15 cellular contexts compared by ENCODE assay signal in the genomic region with DNA sequence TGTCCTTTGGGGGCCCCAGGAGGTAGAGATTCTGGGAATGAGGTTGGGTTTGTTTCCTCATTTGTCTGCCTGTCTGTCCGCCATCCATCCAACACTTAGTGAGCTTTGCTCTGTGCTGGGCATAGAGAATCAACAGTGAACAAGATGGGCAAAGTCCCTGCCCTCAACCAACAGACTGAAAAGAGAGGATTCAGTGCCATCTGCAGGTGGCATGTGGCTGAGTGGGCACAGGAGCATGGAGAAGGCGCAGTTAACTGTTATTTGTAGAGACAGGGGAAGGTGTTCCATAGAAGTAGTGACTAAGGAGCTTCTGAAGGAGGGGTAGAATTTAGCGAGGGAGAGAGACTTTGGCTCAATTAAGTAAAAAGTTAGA. TPM values are rescaled to one million over a fixed set of nuclear protein-coding genes. Genes with fewer than 3 reads are reported as not detected.
DNase-seq lines count a peak whose midpoint lies in the region; ATAC-seq and TF ChIP-seq lines count a peak whose summit lies in the region.
"Had no signal": no experiment of that assay in that cellular context is flagged by ENCODE, and none has a peak within 500 bp of the region (broad histone marks: within the 10 kb centered on the region; RNA-seq: fewer than 3 reads in every experiment).

No MANE protein-coding gene starts in this region.

- H3K4me1 Mint-ChIP-seq in natural killer cell (peaks cover 64 to 80% of the 10 kb centered on the region in 2 donors), WTC11 (0 out of 2 replicates have a peak, but pooled peaks cover 3% of the 10 kb centered on the region), type B pancreatic cell (ENCODE audit: unreplicated experiment) (no peaks in the 10 kb centered on the region)
- peaks cover 57 to 65% of the 10 kb centered on the region in 2 donors for H3K4me1 Mint-ChIP-seq in natural killer cell treated with Interleukin-12 subunit alpha and Interleukin-12 subunit beta and Interleukin-15 and Interleukin-18, amount 100 ng/mL, for 72 hours (ENCODE audit: low read depth in 2 of 2)

- no peak overlapping the region for H3K4me3 ChIP-seq in left lung
- H3K4me3 ChIP-seq: colonic mucosa, ovary, SK-N-MC had no signal

- no peaks in the 10 kb centered on the region for H3K9me3 ChIP-seq in left lung
- H3K9me3 ChIP-seq: colonic mucosa, ovary had no signal

- no peaks in the 10 kb centered on the region for H3K27me3 Mint-ChIP-seq in natural killer cell (ENCODE audit: low read depth in 2 of 2)
- H3K27me3 Mint-ChIP-seq in natural killer cell treated with Interleukin-12 subunit alpha and Interleukin-12 subunit beta and Interleukin-15 and Interleukin-18, amount 100 ng/mL, for 72 hours = no peaks in the 10 kb centered on the region
- H3K27me3 Mint-ChIP-seq in WTC11 (ENCODE audit: low read depth) = no peaks in the 10 kb centered on the region
- H3K27me3 Mint-ChIP-seq in type B pancreatic cell = no peaks in the 10 kb centered on the region

- no peak for TF ChIP-seq CTCF in natural killer cell (IDR thresholded peaks at IDR 0.05)
- TF ChIP-seq CTCF in WTC11 (IDR thresholded peaks at IDR 0.05) = no peak
- TF ChIP-seq CTCF in left lung (IDR thresholded peaks at IDR 0.05) = no peak
- TF ChIP-seq CTCF in type B pancreatic cell (conservative IDR thresholded peaks at IDR 0.05) = no peak

- H3K27ac Mint-ChIP-seq in natural killer cell (peak overlapping the region; percentile 34 to 58), WTC11 (peak overlapping the region; percentile 72), type B pancreatic cell (no peak overlapping the region)
- peak overlapping the region in 1 of 2 donors; percentile 65 for H3K27ac Mint-ChIP-seq in natural killer cell treated with Interleukin-12 subunit alpha and Interleukin-12 subunit beta and Interleukin-15 and Interleukin-18, amount 100 ng/mL, for 72 hours

- CTCF ChIA-PET in WTC11 (lab: Charles Lee) = interaction anchor here (1.3 kb wide), 1 partner anchor 98 kb away, joined by 6 read pairs; no protein-coding TSS in a partner anchor

- POLR2A ChIA-PET in WTC11 (lab: Charles Lee) = no interaction called here

- H3K4me3 Mint-ChIP-seq in natural killer cell (no peak overlapping the region), WTC11 (no peak overlapping the region), type B pancreatic cell (no peak overlapping the region)
- no peak overlapping the region for H3K4me3 Mint-ChIP-seq in natural killer cell treated with Interleukin-12 subunit alpha and Interleukin-12 subunit beta and Interleukin-15 and Interleukin-18, amount 100 ng/mL, for 72 hours

- no peak overlapping the region for H3K27ac ChIP-seq in left lung
- H3K27ac ChIP-seq: colonic mucosa, epithelial cell of prostate, ovary, SK-N-MC had no signal

- H3K9me3 Mint-ChIP-seq in natural killer cell = no peaks in the 10 kb centered on the region
- no peaks in the 10 kb centered on the region for H3K9me3 Mint-ChIP-seq in natural killer cell treated with Interleukin-12 subunit alpha and Interleukin-12 subunit beta and Interleukin-15 and Interleukin-18, amount 100 ng/mL, for 72 hours
- H3K9me3 Mint-ChIP-seq in WTC11 = no peaks in the 10 kb centered on the region
- no peaks in the 10 kb centered on the region for H3K9me3 Mint-ChIP-seq in type B pancreatic cell

- intact Hi-C loops in natural killer cell (cut with micrococcal nuclease) = loop anchor here (10.0 kb wide), 1 partner anchor 94 kb away; no protein-coding TSS in a partner anchor
- intact Hi-C loops in left lung (cut with DNase I) = no loop called here

- H3K4me1 ChIP-seq in left lung = no peaks in the 10 kb centered on the region
- H3K4me1 ChIP-seq: colonic mucosa had no signal

- peaks cover 0 to 38% of the 10 kb centered on the region in 2 donors for H3K36me3 ChIP-seq in left lung
- H3K36me3 ChIP-seq: colonic mucosa, ovary had no signal

- H3K27me3 ChIP-seq in left lung = no peaks in the 10 kb centered on the region
- H3K27me3 ChIP-seq: colonic mucosa, ovary had no signal

- H3K36me3 Mint-ChIP-seq in natural killer cell = no peaks in the 10 kb centered on the region
- H3K36me3 Mint-ChIP-seq in natural killer cell treated with Interleukin-12 subunit alpha and Interleukin-12 subunit beta and Interleukin-15 and Interleukin-18, amount 100 ng/mL, for 72 hours = peaks cover 10% of the 10 kb centered on the region
- peaks cover 25% of the 10 kb centered on the region for H3K36me3 Mint-ChIP-seq in WTC11
- H3K36me3 Mint-ChIP-seq in type B pancreatic cell = peaks cover 13% of the 10 kb centered on the region

- no peak for ATAC-seq in natural killer cell
- ATAC-seq in natural killer cell treated with Interleukin-12 subunit alpha and Interleukin-12 subunit beta and Interleukin-15 and Interleukin-18, amount 100 ng/mL, for 72 hours = no peak
- ATAC-seq in WTC11 = no peak
- peak; percentile 19 for ATAC-seq in left lung
- no peak for ATAC-seq in activated CD4-positive, CD25-positive, alpha-beta regulatory T cell treated with anti-CD3 and anti-CD28 coated beads, Interleukin-2, amount 50 U/mL, for 24 hours
- ATAC-seq in GM18520 (IDR thresholded peaks at IDR 0.05; ENCODE audit: unreplicated experiment) = no peak

- no peak for DNase-seq in natural killer cell
- DNase-seq in natural killer cell treated with Interleukin-12 subunit alpha and Interleukin-12 subunit beta and Interleukin-15 and Interleukin-18, amount 100 ng/mL, for 72 hours (ENCODE audit: low spot score) = no peak
- no peak for DNase-seq in WTC11 (ENCODE audit: low spot score)
- DNase-seq in left lung = no peak
- no peak for DNase-seq in type B pancreatic cell (ENCODE audit: extremely low spot score, unreplicated experiment)
- no peak for DNase-seq in activated effector memory CD4-positive, alpha-beta T cell treated with anti-CD3 and anti-CD28 coated beads, Interleukin-2, amount 50 U/mL, for 16 hours
- DNase-seq: colonic mucosa, KG1, NCI-H1105 treated with DMSO at 0.1 percent for 48 hours, NCI-H2227 treated with DMSO at 0.1 percent for 48 hours, ovary had no signal

TF ChIP-seq in WTC11, 78 proteins besides CTCF, POLR2A, EP300 and RAD21 (continues in another document):
- TF ChIP-seq NFYB (CRISPR knock-in tag; conservative IDR thresholded peaks at IDR 0.05; ENCODE audit: low read depth) (no peak), CBFB (CRISPR knock-in tag; IDR thresholded peaks at IDR 0.05; ENCODE audit: low read depth) (no peak), OVOL2 (CRISPR knock-in tag; IDR thresholded peaks at IDR 0.05; ENCODE audit: borderline replicate concordance) (no peak), ATF1 (CRISPR knock-in tag; IDR thresholded peaks at IDR 0.05) (no peak), NR1H2 (CRISPR knock-in tag; IDR thresholded peaks at IDR 0.05) (no peak), ZNF425 (CRISPR knock-in tag; conservative IDR thresholded peaks at IDR 0.05) (no peak), ZNF416 (CRISPR knock-in tag; IDR thresholded peaks at IDR 0.05) (no peak), FOXK1 (CRISPR knock-in tag; IDR thresholded peaks at IDR 0.05) (no peak), NFE2L1 (CRISPR knock-in tag; IDR thresholded peaks at IDR 0.05) (no peak), NFATC4 (CRISPR knock-in tag; IDR thresholded peaks at IDR 0.05) (no peak), ZNF121 (CRISPR knock-in tag; IDR thresholded peaks at IDR 0.05) (no peak)
- TF ChIP-seq, protein P1, sequence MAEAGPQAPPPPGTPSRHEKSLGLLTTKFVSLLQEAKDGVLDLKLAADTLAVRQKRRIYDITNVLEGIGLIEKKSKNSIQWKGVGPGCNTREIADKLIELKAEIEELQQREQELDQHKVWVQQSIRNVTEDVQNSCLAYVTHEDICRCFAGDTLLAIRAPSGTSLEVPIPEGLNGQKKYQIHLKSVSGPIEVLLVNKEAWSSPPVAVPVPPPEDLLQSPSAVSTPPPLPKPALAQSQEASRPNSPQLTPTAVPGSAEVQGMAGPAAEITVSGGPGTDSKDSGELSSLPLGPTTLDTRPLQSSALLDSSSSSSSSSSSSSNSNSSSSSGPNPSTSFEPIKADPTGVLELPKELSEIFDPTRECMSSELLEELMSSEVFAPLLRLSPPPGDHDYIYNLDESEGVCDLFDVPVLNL (CRISPR knock-in tag; IDR thresholded peaks at IDR 0.05; ENCODE audit: borderline replicate concordance, low read depth) = no peak

RNA-seq across cellular contexts. Expression of gene POLR1E, which starts 23.1 kb away (rescaled TPM):
- total RNA-seq in natural killer cell (10 to 100 TPM; 17.4 to 23.8 (median 17.8) TPM), WTC11 (2021) (31.4 to 39.6 TPM (median 38.8 TPM) in 3 replicates), left lung (10 to 100 TPM; 14.3 to 21.3 TPM), type B pancreatic cell (ENCODE audit: low replicate concordance) (16.3 and 26.9 TPM in 2 replicates)
- 10 to 100 TPM; 37.0 to 70.2 TPM for total RNA-seq in natural killer cell treated with Interleukin-12 subunit alpha and Interleukin-12 subunit beta and Interleukin-15 and Interleukin-18, amount 100 ng/mL, for 72 hours

RNA-seq across cellular contexts. Expression of gene ZBTB5, which starts 43.6 kb away (rescaled TPM):
- 10 to 100 TPM; 12.6 to 14.2 (median 13.3) TPM for total RNA-seq in natural killer cell
- total RNA-seq in natural killer cell treated with Interleukin-12 subunit alpha and Interleukin-12 subunit beta and Interleukin-15 and Interleukin-18, amount 100 ng/mL, for 72 hours = 1 to 10 TPM; 8.5 TPM
- 13.2 to 16.7 TPM (median 13.6 TPM) in 3 replicates for total RNA-seq in WTC11 (2021)
- 1 to 10 TPM; 7.5 to 9.8 TPM for total RNA-seq in left lung
- 22.6 and 25.9 TPM in 2 replicates for total RNA-seq in type B pancreatic cell (ENCODE audit: low replicate concordance)
